27 cellular contexts compared by ENCODE assay signal in the genomic region with DNA sequence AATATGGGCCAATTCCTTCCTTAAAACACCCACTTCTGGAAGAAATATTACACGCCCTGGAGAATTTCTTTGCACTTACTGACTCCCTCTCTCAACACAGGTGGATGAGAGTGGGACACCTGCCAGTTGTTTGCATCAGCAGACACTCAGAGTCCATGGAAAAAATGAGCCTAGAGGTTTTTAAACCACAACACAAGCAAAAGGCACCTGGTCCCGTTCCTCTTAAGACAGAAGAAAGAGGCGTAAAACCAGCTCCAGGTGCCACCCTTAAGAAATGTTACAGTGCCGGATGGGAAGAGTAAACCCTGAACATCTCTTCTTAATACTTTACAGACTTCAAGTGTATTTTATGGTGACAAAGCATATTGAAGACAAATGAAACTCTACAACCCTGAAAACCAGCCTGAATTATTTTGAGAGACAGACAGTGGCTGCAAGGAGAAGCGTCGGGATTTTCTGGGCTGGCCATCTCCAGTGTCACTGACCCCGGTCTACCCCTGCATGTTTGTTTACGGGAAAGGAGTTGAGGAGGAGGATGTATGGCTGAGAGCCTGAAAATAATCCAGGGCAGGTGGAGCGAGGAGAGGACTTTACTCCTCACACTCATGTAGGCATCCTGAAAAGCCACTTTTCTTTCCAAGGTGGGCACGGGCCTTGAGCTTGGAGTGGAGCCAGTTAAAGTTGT. TPM values are rescaled to one million over a fixed set of nuclear protein-coding genes. Genes with fewer than 3 reads are reported as not detected.
A peak's percentile ranks its signal among the peaks of the same experiment; 100 is the strongest.
DNase-seq lines count a peak whose midpoint lies in the region; ATAC-seq and TF ChIP-seq lines count a peak whose summit lies in the region.
"Had no signal": no experiment of that assay in that cellular context is flagged by ENCODE, and none has a peak within 500 bp of the region (broad histone marks: within the 10 kb centered on the region; RNA-seq: fewer than 3 reads in every experiment).

No MANE protein-coding gene starts in this region.

- no peaks in the 10 kb centered on the region for H3K9me3 Mint-ChIP-seq in Caco-2 (ENCODE audit: unreplicated experiment)
- H3K9me3 Mint-ChIP-seq: activated naive CD4-positive, alpha-beta T cell treated with anti-CD3 and anti-CD28 coated beads, Interleukin-2, amount 50 U/mL, for 24 hours; central memory CD8-positive, alpha-beta T cell; H9; stimulated activated naive B cell treated with anti-CD40 and anti-IgM and Interleukin-4, amounts not matched to agents 10 μg/mL and 1 μg/mL and 100 μg/mL, for 72 hours had no signal

- H3K4me3 ChIP-seq in Caco-2 (ENCODE audit: low read depth, low read length) (no peak overlapping the region), lower lobe of right lung (no peak overlapping the region)
- H3K4me3 ChIP-seq in Jurkat, Clone E6-1 (ENCODE audit: low read length) = no peak overlapping the region; the same call in 1 of the 2 replicates
- H3K4me3 ChIP-seq: ascending aorta, Peyer's patch, psoas muscle, thoracic aorta had no signal

- no peaks in the 10 kb centered on the region for H3K36me3 Mint-ChIP-seq in Caco-2 (ENCODE audit: insufficient read depth, unreplicated experiment)
- H3K36me3 Mint-ChIP-seq: activated naive CD4-positive, alpha-beta T cell treated with anti-CD3 and anti-CD28 coated beads, Interleukin-2, amount 50 U/mL, for 24 hours; stimulated activated naive B cell treated with anti-CD40 and anti-IgM and Interleukin-4, amounts not matched to agents 10 μg/mL and 1 μg/mL and 100 μg/mL, for 72 hours had no signal

- intact Hi-C loops in Caco-2 (cut with micrococcal nuclease; ENCODE audit: unreplicated experiment) (no loop called here), lower lobe of right lung (cut with DNase I) (loop anchor here (10.0 kb wide), 1 partner anchor 160 kb away; no protein-coding TSS in a partner anchor)

- no peaks in the 10 kb centered on the region for H3K27me3 Mint-ChIP-seq in Caco-2 (ENCODE audit: insufficient read depth, unreplicated experiment)

- peak; percentile 29 to 46 for ATAC-seq in lower lobe of right lung
- no peak for ATAC-seq in HG03469 (IDR thresholded peaks at IDR 0.05; ENCODE audit: unreplicated experiment)
- ATAC-seq in GM18502 (IDR thresholded peaks at IDR 0.05; ENCODE audit: poor library complexity, unreplicated experiment) = no peak
- no peak for ATAC-seq in HG02852 (IDR thresholded peaks at IDR 0.05; ENCODE audit: unreplicated experiment)
- ATAC-seq: psoas muscle; stimulated activated naive B cell treated with anti-CD40 and anti-IgM and Interleukin-4, amounts not matched to agents 10 μg/mL and 1 μg/mL and 100 μg/mL, for 72 hours; T-helper 17 cell had no signal

- H3K4me1 ChIP-seq in Caco-2 = peaks cover 22% of the 10 kb centered on the region
- H3K4me1 ChIP-seq in lower lobe of right lung = peaks cover 8% of the 10 kb centered on the region
- H3K4me1 ChIP-seq: psoas muscle had no signal

- CTCF ChIA-PET in Caco-2 (lab: Charles Lee) = interaction anchor here (3.9 kb wide), 1 partner anchor 162 kb away, joined by 27 read pairs; no protein-coding TSS in a partner anchor

- no peak overlapping the region for H3K27ac ChIP-seq in lower lobe of right lung
- H3K27ac ChIP-seq: ascending aorta, Peyer's patch, psoas muscle, thoracic aorta had no signal

- peak overlapping the region; percentile 56 for H3K27ac Mint-ChIP-seq in Caco-2 (ENCODE audit: unreplicated experiment)
- H3K27ac Mint-ChIP-seq: activated naive CD4-positive, alpha-beta T cell treated with anti-CD3 and anti-CD28 coated beads, Interleukin-2, amount 50 U/mL, for 24 hours; H9; stimulated activated naive B cell treated with anti-CD40 and anti-IgM and Interleukin-4, amounts not matched to agents 10 μg/mL and 1 μg/mL and 100 μg/mL, for 72 hours; T-helper 17 cell had no signal

- no TSS peak for BruUV-seq in Caco-2 (replicated peaks; lab: Mats Ljungman, UMichigan)

- H3K36me3 ChIP-seq in Caco-2 (ENCODE audit: control insufficient read depth, insufficient read depth, low read length) (no peaks in the 10 kb centered on the region), lower lobe of right lung (no peaks in the 10 kb centered on the region)
- H3K36me3 ChIP-seq: ascending aorta, Peyer's patch, thoracic aorta had no signal

- no peaks in the 10 kb centered on the region for H3K9me3 ChIP-seq in Caco-2
- no peaks in the 10 kb centered on the region for H3K9me3 ChIP-seq in lower lobe of right lung
- H3K9me3 ChIP-seq: ascending aorta, Peyer's patch, psoas muscle, thoracic aorta had no signal

- no peak overlapping the region for H3K4me3 Mint-ChIP-seq in Caco-2 (ENCODE audit: unreplicated experiment)
- H3K4me3 Mint-ChIP-seq: activated naive CD4-positive, alpha-beta T cell treated with anti-CD3 and anti-CD28 coated beads, Interleukin-2, amount 50 U/mL, for 24 hours; central memory CD8-positive, alpha-beta T cell; H9; stimulated activated naive B cell treated with anti-CD40 and anti-IgM and Interleukin-4, amounts not matched to agents 10 μg/mL and 1 μg/mL and 100 μg/mL, for 72 hours; T-helper 17 cell had no signal

- H3K4me1 Mint-ChIP-seq in Caco-2 (ENCODE audit: low read depth, unreplicated experiment) = peaks cover 40% of the 10 kb centered on the region
- H3K4me1 Mint-ChIP-seq: central memory CD8-positive, alpha-beta T cell had no signal

- no peak for DNase-seq in Caco-2
- DNase-seq in Jurkat, Clone E6-1 (ENCODE audit: low read depth, low spot score) = peak; percentile 95
- DNase-seq in NCI-H2196 treated with DMSO at 0.1 percent for 48 hours (lab: John Stamatoyannopoulos, UW; ENCODE audit: unreplicated experiment) = peak; percentile 60
- DNase-seq in lower lobe of right lung = no peak
- no peak for DNase-seq in OCI-M1 (lab: John Stamatoyannopoulos, UW)
- DNase-seq: activated CD4-positive, alpha-beta T cell treated with anti-CD3 and anti-CD28 coated beads for 48 hours; C1 segment of cervical spinal cord; H9; KBM-7; NCI-H2081 treated with DMSO at 0.1 percent for 48 hours; NK-92 treated with Interleukin-12 subunit alpha and Interleukin-12 subunit beta, amount 100 ng/mL, for 24 hours; Peyer's patch; psoas muscle; stimulated activated CD4-positive, alpha-beta T cell treated with anti-CD3 and anti-CD28 coated beads, Interleukin-2, amount 100 ng/mL, for 24 hours; stimulated activated naive B cell treated with anti-CD40 and anti-IgM and Interleukin-4, amounts not matched to agents 10 μg/mL and 1 μg/mL and 100 μg/mL, for 72 hours; T-helper 17 cell had no signal

- POLR2A ChIA-PET in Caco-2 (lab: Charles Lee) = no interaction called here

- TF ChIP-seq CTCF in Caco-2 (IDR thresholded peaks at IDR 0.05; ENCODE audit: insufficient read depth in 1 of 2, low read depth in 1 of 2, low read length in 1 of 2, severe bottlenecking in 1 of 2, unreplicated experiment in 1 of 2) (no peak), lower lobe of right lung (IDR thresholded peaks at IDR 0.05) (no peak)

- H3K27me3 ChIP-seq in Caco-2 (replicated peaks; ENCODE audit: control insufficient read depth, insufficient read depth, low read length) = no peaks in the 10 kb centered on the region
- peaks cover 44% of the 10 kb centered on the region for H3K27me3 ChIP-seq in lower lobe of right lung (ENCODE audit: low read depth)
- H3K27me3 ChIP-seq: ascending aorta, Peyer's patch had no signal

RNA-seq across cellular contexts. Expression of a gene that starts 7.8 kb away (rescaled TPM):
- total RNA-seq in Caco-2 (2022) (24.1 and 25.4 TPM in 2 replicates), lower lobe of right lung (8.7 TPM)
- polyA plus RNA-seq in Jurkat, Clone E6-1 (2012; ENCODE audit: insufficient read depth, insufficient read length) = 3.5 TPM
- total RNA-seq: endothelial cell of umbilical vein, G401, psoas muscle had no signal
- polyA plus RNA-seq: AG04450, endothelial cell of umbilical vein, neural cell had no signal

Comparison
In these comparisons a context has a peak if more than half of its experiments do, and no peak if none do; other contexts are left out.
1. DNase-seq: peak in Jurkat, Clone E6-1 (single experiment) and NCI-H2196 treated with DMSO at 0.1 percent for 48 hours (single experiment); none in Caco-2 (0 of 2), lower lobe of right lung (single experiment) and OCI-M1 (single experiment).
2. ATAC-seq: peak in lower lobe of right lung (2 of 2); none in HG03469 (single experiment), GM18502 (single experiment) and HG02852 (single experiment).